ENCODE assay signal across 9 cellular contexts in genomic region chr2:152062130-152063091, GRCh38. TPM values are rescaled to one million over a fixed set of nuclear protein-coding genes. Genes with fewer than 3 reads are reported as not detected.
A peak's percentile ranks its signal among the peaks of the same experiment; 100 is the strongest.
DNase-seq lines count a peak whose midpoint lies in the region; ATAC-seq, FAIRE-seq and TF ChIP-seq lines count a peak whose summit lies in the region.
"Had no signal": no experiment of that assay in that cellular context is flagged by ENCODE, and none has a peak within 500 bp of the region (broad histone marks: within the 10 kb centered on the region; RNA-seq: fewer than 3 reads in every experiment).

No MANE protein-coding gene starts in this region.

- H3K9me3 Mint-ChIP-seq in effector memory CD8-positive, alpha-beta T cell: no peaks in the 10 kb centered on the region

- TF ChIP-seq CTCF in RWPE2 (IDR thresholded peaks at IDR 0.05; ENCODE audit: poor library complexity, severe bottlenecking): no peak
- no peak for TF ChIP-seq CTCF in lower leg skin (IDR thresholded peaks at IDR 0.05)
- no peak for TF ChIP-seq CTCF in kidney (IDR thresholded peaks at IDR 0.05; ENCODE audit: borderline replicate concordance, extremely low read depth, insufficient read depth)

- H3K9me3 ChIP-seq in RWPE2 (ENCODE audit: severe bottlenecking): no peaks in the 10 kb centered on the region
- H3K9me3 ChIP-seq in kidney (ENCODE audit: control insufficient read depth in 1 of 2, low read length in 2 of 2): no peaks in the 10 kb centered on the region

- no peak for FAIRE-seq in kidney (lab: Jason Lieb, UNC)

- peaks cover 19 to 39% of the 10 kb centered on the region in 2 donors for H3K27me3 Mint-ChIP-seq in effector memory CD8-positive, alpha-beta T cell

- H3K27ac ChIP-seq in RWPE2 (ENCODE audit: poor library complexity, severe bottlenecking) (no peak overlapping the region), kidney (ENCODE audit: low read depth in 2 of 2, low read length in 2 of 2) (no peak overlapping the region)

- no peak for TF ChIP-seq POLR2A in lower leg skin (IDR thresholded peaks at IDR 0.05)

- H3K9ac ChIP-seq in kidney (ENCODE audit: low read length in 2 of 2): no peak overlapping the region

- H3K4me3 ChIP-seq in RWPE2 (ENCODE audit: severe bottlenecking) (no peak overlapping the region), lower leg skin (ENCODE audit: low read depth, poor library complexity, severe bottlenecking) (no peak overlapping the region), kidney (ENCODE audit: low read length in 2 of 2) (no peak overlapping the region)

- DNase-seq in AG20443 (ENCODE audit: low spot score): peak; percentile 91
- DNase-seq in RWPE2 (ENCODE audit: low spot score): no peak
- peak; percentile 35 to 89 for DNase-seq in lower leg skin (ENCODE audit: low spot score in 2 of 2)
- DNase-seq in globus pallidus (ENCODE audit: low spot score): no peak
- DNase-seq in effector memory CD8-positive, alpha-beta T cell: no peak
- no peak for DNase-seq in DMS79 treated with DMSO at 0.1 percent for 48 hours (lab: John Stamatoyannopoulos, UW)
- no peak for DNase-seq in kidney

- ATAC-seq in GM19467 (IDR thresholded peaks at IDR 0.05; ENCODE audit: unreplicated experiment) (peak; percentile 74), RWPE2 (ENCODE audit: low read depth) (peak; percentile 76)
- ATAC-seq in effector memory CD8-positive, alpha-beta T cell (replicated peaks): no peak

- H3K27ac Mint-ChIP-seq in effector memory CD8-positive, alpha-beta T cell: peak overlapping the region in 1 of 2 donors; percentile 46

- intact Hi-C loops in lower leg skin (cut with DNase I; ENCODE audit: low total_unique reads) (no loop called here), kidney (cut with DNase I) (no loop called here)

- H3K36me3 ChIP-seq in RWPE2 (ENCODE audit: low read depth): no peaks in the 10 kb centered on the region
- H3K36me3 ChIP-seq in kidney (ENCODE audit: control insufficient read depth in 1 of 2, insufficient read depth in 2 of 2, low read length in 2 of 2): no peaks in the 10 kb centered on the region

- no peak overlapping the region for H3K4me3 Mint-ChIP-seq in effector memory CD8-positive, alpha-beta T cell
- H3K4me3 Mint-ChIP-seq: nephron had no signal

- H3K36me3 Mint-ChIP-seq in effector memory CD8-positive, alpha-beta T cell (ENCODE audit: insufficient read depth): no peaks in the 10 kb centered on the region

- H3K4me1 ChIP-seq in RWPE2 (ENCODE audit: insufficient read depth, poor library complexity, severe bottlenecking): no peaks in the 10 kb centered on the region
- no peaks in the 10 kb centered on the region for H3K4me1 ChIP-seq in kidney (ENCODE audit: control insufficient read depth in 1 of 2, insufficient read depth in 1 of 2, low read depth in 1 of 2, low read length in 2 of 2)

- 14 to 17% methylated on average over 7 of the region's 7 CpGs for WGBS in lower leg skin, 2 donors

- H3K4me1 Mint-ChIP-seq in effector memory CD8-positive, alpha-beta T cell (ENCODE audit: low read depth in 2 of 2): peaks cover 0 to 3% of the 10 kb centered on the region in 2 donors

- no peaks in the 10 kb centered on the region for H3K27me3 ChIP-seq in RWPE2 (ENCODE audit: insufficient read depth, poor library complexity, severe bottlenecking)

RNA-seq across cellular contexts. Expression of gene CACNB4, which starts 36.4 kb away (rescaled TPM):
- total RNA-seq in lower leg skin (1 to 10 TPM; 2.4 to 6.3 (median 3.5) TPM), kidney (2.2 TPM)
- polyA plus RNA-seq in kidney (ENCODE audit: insufficient read depth, low read depth, low replicate concordance): 1.3 TPM

Comparison
In these comparisons a context has a peak if more than half of its experiments do, and no peak if none do; other contexts are left out.
1. DNase-seq: peak in AG20443 (single experiment) and lower leg skin (2 of 2); none in RWPE2 (single experiment), globus pallidus (single experiment), effector memory CD8-positive, alpha-beta T cell (0 of 3), DMS79 treated with DMSO at 0.1 percent for 48 hours (single experiment) and kidney (single experiment).